In the genomic region with DNA sequence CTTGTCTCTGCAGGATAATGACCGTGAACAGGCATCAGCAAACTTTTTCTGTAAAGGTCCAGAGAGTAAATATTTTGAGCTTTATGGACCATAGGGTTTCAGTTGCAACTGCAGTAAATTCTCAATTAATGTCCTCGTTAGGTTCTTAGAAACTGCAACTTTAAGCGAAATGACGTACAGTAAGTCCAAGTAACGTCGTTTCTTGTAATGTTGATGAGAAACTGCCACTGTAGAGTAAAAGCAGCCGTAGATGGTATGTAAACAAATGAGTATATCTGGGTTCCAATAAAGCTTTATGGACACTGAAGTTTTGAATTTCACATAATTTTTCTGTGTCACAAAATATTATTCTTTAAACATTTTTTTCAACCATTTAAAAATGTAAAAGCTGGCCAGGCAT, we compare ENCODE assay signal across 20 cellular contexts. TPM values are rescaled to one million over a fixed set of nuclear protein-coding genes. Genes with fewer than 3 reads are reported as not detected.
DNase-seq lines count a peak whose midpoint lies in the region; ATAC-seq and TF ChIP-seq lines count a peak whose summit lies in the region.
"Had no signal": no experiment of that assay in that cellular context is flagged by ENCODE, and none has a peak within 500 bp of the region (broad histone marks: within the 10 kb centered on the region; RNA-seq: fewer than 3 reads in every experiment).

No MANE protein-coding gene starts in this region.

- no peak overlapping the region for H2AFZ ChIP-seq in OCI-LY3 (ENCODE audit: low read depth, low read length)
- H2AFZ ChIP-seq in mammary epithelial cell (ENCODE audit: low read depth, low read length), result no peak overlapping the region

- WGBS in mammary epithelial cell (ENCODE audit: low coverage, missing lambda C conversion rate), result 93% methylated on average over 7 of the region's 7 CpGs

- no TSS peak for BruUV-seq in mammary epithelial cell (replicated peaks; lab: Mats Ljungman, UMichigan)

- H3K9me3 ChIP-seq in OCI-LY3 (ENCODE audit: insufficient read depth, low read length) (no peaks in the 10 kb centered on the region), mammary epithelial cell (replicated peaks; ENCODE audit: insufficient read depth, low read length) (no peaks in the 10 kb centered on the region)
- H3K9me3 ChIP-seq: BLaER1 had no signal

- H3K4me3 Mint-ChIP-seq in dendritic cell treated with granulocyte-macrophage colony-stimulating factor and Interleukin-4, amounts not matched to agents 40 ng/mL and 50 ng/mL, for 4 days, result no peak overlapping the region
- H3K4me3 Mint-ChIP-seq in naive B cell, result peak overlapping the region in 3 of 8 donors; percentile 12 to 70 (median 68)
- H3K4me3 Mint-ChIP-seq: CD4-positive, alpha-beta T cell had no signal

- TF ChIP-seq CTCF in OCI-LY3 (IDR thresholded peaks at IDR 0.05; ENCODE audit: low read depth, low read length) (no peak), mammary epithelial cell (conservative IDR thresholded peaks at IDR 0.05 in 1 of 2, IDR thresholded peaks at IDR 0.05 in 1 of 2; ENCODE audit: extremely low read depth in 1 of 2, insufficient read depth in 1 of 2, low read depth in 1 of 2, low read length in 2 of 2) (no peak)

- no peaks in the 10 kb centered on the region for H3K27me3 Mint-ChIP-seq in dendritic cell treated with granulocyte-macrophage colony-stimulating factor and Interleukin-4, amounts not matched to agents 40 ng/mL and 50 ng/mL, for 4 days
- no peaks in the 10 kb centered on the region for H3K27me3 Mint-ChIP-seq in naive B cell
- H3K27me3 Mint-ChIP-seq: CD4-positive, alpha-beta T cell had no signal

- H3K9ac ChIP-seq in OCI-LY3 (ENCODE audit: low read length) (peak overlapping the region; percentile 36; the same call in 1 of the 2 replicates), mammary epithelial cell (ENCODE audit: insufficient read depth, low read length) (no peak overlapping the region)
- H3K9ac ChIP-seq: BLaER1 had no signal

- intact Hi-C loops in dendritic cell treated with granulocyte-macrophage colony-stimulating factor and Interleukin-4, amounts not matched to agents 40 ng/mL and 50 ng/mL, for 4 days (cut with micrococcal nuclease), result no loop called here
- intact Hi-C loops in mammary epithelial cell (cut with micrococcal nuclease), result loop anchor here (10.0 kb wide), 1 partner anchor 355 kb away; no protein-coding TSS in a partner anchor

- peak overlapping the region; percentile 69 for H3K4me2 ChIP-seq in OCI-LY3 (ENCODE audit: low read length)
- H3K4me2 ChIP-seq in mammary epithelial cell (ENCODE audit: insufficient read depth, low read depth, low read length), result no peak overlapping the region
- H3K4me2 ChIP-seq: BLaER1 had no signal

- H3K36me3 ChIP-seq in OCI-LY3 (replicated peaks; ENCODE audit: low read depth, low read length) (peaks cover 9% of the 10 kb centered on the region), mammary epithelial cell (ENCODE audit: insufficient read depth, low read length) (no peaks in the 10 kb centered on the region)

- in situ Hi-C loops in mammary epithelial cell (cut with MboI; ENCODE audit: low sequenced_read_pairs in 2 of 2), result loop anchor here (10.0 to 25.0 kb wide), 3 partner anchors 65 to 153 kb away; no protein-coding TSS in a partner anchor

- no peak for DNase-seq in naive B cell
- no peak for DNase-seq in medulla oblongata (ENCODE audit: extremely low spot score)
- no peak for DNase-seq in mammary epithelial cell
- DNase-seq: CD4-positive, alpha-beta T cell; COR-L47; DMS79; KG1; NCI-H1105; NCI-H146; NCI-H2029; NCI-H226; NCI-H510A treated with DMSO at 0.1 percent for 48 hours; NCI-H82; SHP77 had no signal

- H3K79me2 ChIP-seq in OCI-LY3 (ENCODE audit: low read length), result peaks cover 79% of the 10 kb centered on the region
- peaks cover 78% of the 10 kb centered on the region for H3K79me2 ChIP-seq in mammary epithelial cell (ENCODE audit: insufficient read depth, low read length)

- peaks cover 60% of the 10 kb centered on the region for H3K4me1 Mint-ChIP-seq in dendritic cell treated with granulocyte-macrophage colony-stimulating factor and Interleukin-4, amounts not matched to agents 40 ng/mL and 50 ng/mL, for 4 days (ENCODE audit: low read depth)
- peaks cover 44 to 89% (median 63%) of the 10 kb centered on the region in 3 donors for H3K4me1 Mint-ChIP-seq in naive B cell

- H3K27me3 ChIP-seq in OCI-LY3 (ENCODE audit: low read depth, low read length) (no peaks in the 10 kb centered on the region), mammary epithelial cell (ENCODE audit: insufficient read depth, low read length) (no peaks in the 10 kb centered on the region)
- H3K27me3 ChIP-seq: BLaER1 had no signal

- CTCF ChIA-PET in mammary epithelial cell (lab: Charles Lee; ENCODE audit: low non-redundant PET), result no interaction called here

- H3K27ac ChIP-seq in OCI-LY3 (ENCODE audit: low read length) (peak overlapping the region; percentile 99), mammary epithelial cell (ENCODE audit: insufficient read depth, low read depth, low read length) (no peak overlapping the region)
- H3K27ac ChIP-seq: BLaER1 had no signal

- ATAC-seq in naive B cell (ENCODE audit: low read depth in 2 of 2) (no peak), GM18909 (IDR thresholded peaks at IDR 0.05; ENCODE audit: poor library complexity, unreplicated experiment) (no peak), HG02852 (IDR thresholded peaks at IDR 0.05; ENCODE audit: unreplicated experiment) (no peak)

- H3K4me3 ChIP-seq in OCI-LY3 (ENCODE audit: low read length) (no peak overlapping the region), mammary epithelial cell (replicated peaks in 1 of 3; ENCODE audit: insufficient read depth in 1 of 3, low read depth in 2 of 3, low read length in 3 of 3) (no peak overlapping the region)
- H3K4me3 ChIP-seq: BLaER1 had no signal

- dilution Hi-C loops in mammary epithelial cell (cut with HindIII; ENCODE audit: low sequenced_read_pairs), result loop anchor here (5.0 kb wide), 1 partner anchor 78 kb away; no protein-coding TSS in a partner anchor

- H3K27ac Mint-ChIP-seq in dendritic cell treated with granulocyte-macrophage colony-stimulating factor and Interleukin-4, amounts not matched to agents 40 ng/mL and 50 ng/mL, for 4 days, result peak overlapping the region; percentile 6
- peak overlapping the region in 4 of 6 donors; percentile 63 to 94 (median 92) for H3K27ac Mint-ChIP-seq in naive B cell
- H3K27ac Mint-ChIP-seq: CD4-positive, alpha-beta T cell had no signal

- H3K4me1 ChIP-seq in OCI-LY3 (ENCODE audit: low read length) (peaks cover 85% of the 10 kb centered on the region), mammary epithelial cell (ENCODE audit: insufficient read depth, low read length) (peaks cover 16% of the 10 kb centered on the region)

- no peaks in the 10 kb centered on the region for H4K20me1 ChIP-seq in OCI-LY3 (ENCODE audit: insufficient read depth, low read length)
- H4K20me1 ChIP-seq in mammary epithelial cell (ENCODE audit: insufficient read depth, low read length), result no peaks in the 10 kb centered on the region

- H3K9me3 Mint-ChIP-seq in dendritic cell treated with granulocyte-macrophage colony-stimulating factor and Interleukin-4, amounts not matched to agents 40 ng/mL and 50 ng/mL, for 4 days, result no peaks in the 10 kb centered on the region
- no peaks in the 10 kb centered on the region for H3K9me3 Mint-ChIP-seq in naive B cell
- H3K9me3 Mint-ChIP-seq: CD4-positive, alpha-beta T cell had no signal

- H3K36me3 Mint-ChIP-seq in dendritic cell treated with granulocyte-macrophage colony-stimulating factor and Interleukin-4, amounts not matched to agents 40 ng/mL and 50 ng/mL, for 4 days (ENCODE audit: low read depth), result peaks cover 24% of the 10 kb centered on the region
- no peaks in the 10 kb centered on the region for H3K36me3 Mint-ChIP-seq in naive B cell

RNA-seq across cellular contexts. Expression of a gene that starts 4.9 kb away (rescaled TPM):
- polyA plus RNA-seq in naive B cell (ENCODE audit: low read depth in 6 of 6) (100 to 1,000 TPM; 102 to 181 (median 115) TPM), mammary epithelial cell (16.0 TPM)
- 10 to 100 TPM; 49.2 to 53.2 TPM for total RNA-seq in mammary epithelial cell
- polyA minus RNA-seq in mammary epithelial cell, result 30.2 TPM

RNA-seq across cellular contexts. Expression of a gene that starts 7.0 kb away (rescaled TPM):
- under 1 TPM in 1 of 6 donors, not detected in 5; 0.16 TPM for polyA plus RNA-seq in naive B cell (ENCODE audit: low read depth in 6 of 6)
- total RNA-seq in mammary epithelial cell, result 1 to 10 TPM in 1 of 2 donors, under 1 TPM in 1; 0.83 to 1.8 TPM
- 2.4 TPM for polyA plus RNA-seq in mammary epithelial cell
- polyA minus RNA-seq in mammary epithelial cell, result not detected
- total RNA-seq: CD4-positive, alpha-beta T cell; RPMI7951 had no signal
